In genomic region chr15:42920281-42921048, GRCh38 we compare ENCODE assay signal across 8 cellular contexts. TPM values are rescaled to one million over a fixed set of nuclear protein-coding genes. Genes with fewer than 3 reads are reported as not detected.
DNase-seq lines count a peak whose midpoint lies in the region; ATAC-seq, FAIRE-seq and TF ChIP-seq lines count a peak whose summit lies in the region.

Gene TTBK2, minus strand, starts transcription at chr15:42920778. Its CDS starts 42,161 bp downstream, at chr15:42878617.

- peak; percentile 82 for FAIRE-seq in kidney (lab: Jason Lieb, UNC)

- TF ChIP-seq CTCF in AG10803 (conservative IDR thresholded peaks at IDR 0.05; ENCODE audit: low read length) (no peak), kidney (IDR thresholded peaks at IDR 0.05; ENCODE audit: borderline replicate concordance, extremely low read depth, insufficient read depth) (peak; percentile 14)

- DNase-seq in AG10803 (ENCODE audit: low read depth) (peak; percentile 99), NCI-H460 (ENCODE audit: extremely low read depth, low read depth) (peak; percentile 98), cerebellum (ENCODE audit: low spot score) (peak; percentile 98), kidney (peak; percentile 99)
- DNase-seq in activated CD4-positive, CD25-positive, alpha-beta regulatory T cell treated with anti-CD3 and anti-CD28 coated beads, Interleukin-2, amount 50 U/mL, for 72 hours = peak; percentile 96
- peak; percentile 98 for DNase-seq in stimulated activated CD4-positive, alpha-beta T cell treated with anti-CD3 and anti-CD28 coated beads, Interleukin-15, amount 100 ng/mL, for 24 hours

- no peaks in the 10 kb centered on the region for H3K36me3 ChIP-seq in kidney (ENCODE audit: control insufficient read depth in 1 of 2, insufficient read depth in 2 of 2, low read length in 2 of 2)

- peak; percentile 95 for ATAC-seq in GM19043 (IDR thresholded peaks at IDR 0.05; ENCODE audit: low read depth, unreplicated experiment)
- ATAC-seq in HG03378 (IDR thresholded peaks at IDR 0.05; ENCODE audit: unreplicated experiment) = peak; percentile 86

- H3K4me3 ChIP-seq in AG10803 (ENCODE audit: low read length) (peak within 1 kb of the TSS; percentile 72), kidney (ENCODE audit: low read length in 2 of 2) (peak within 1 kb of the TSS; percentile 93 to 96)

- no peaks in the 10 kb centered on the region for H3K9me3 ChIP-seq in kidney (ENCODE audit: control insufficient read depth in 1 of 2, low read length in 2 of 2)

- H3K4me1 ChIP-seq in kidney (ENCODE audit: control insufficient read depth in 1 of 2, insufficient read depth in 1 of 2, low read depth in 1 of 2, low read length in 2 of 2) = peaks cover 6% of the 10 kb centered on the region in 2 donors

- H3K9ac ChIP-seq in kidney (ENCODE audit: low read length in 2 of 2) = peak within 1 kb of the TSS; percentile 76 to 94

- intact Hi-C loops in kidney (cut with DNase I) = loop anchor here (10.0 kb wide), 1 partner anchor 196 kb away; no protein-coding TSS in a partner anchor

- H3K27ac ChIP-seq in kidney (ENCODE audit: low read depth in 2 of 2, low read length in 2 of 2) = peak within 1 kb of the TSS; percentile 74 to 84

RNA-seq across cellular contexts. Expression of gene TTBK2, which starts in this region (rescaled TPM):
- 6.8 and 8.8 TPM in 2 replicates for total RNA-seq in NCI-H460 (2014; rRNA removed; shearing (Covaris generic))
- polyA plus RNA-seq in NCI-H460 (2014; cell fraction: nucleus; rRNA removed) = 3.0 and 4.3 TPM in 2 replicates
- 42.6 TPM for total RNA-seq in cerebellum
- total RNA-seq in kidney = 19.1 TPM
- polyA plus RNA-seq in kidney (ENCODE audit: insufficient read depth, low read depth, low replicate concordance) = 1.9 TPM

Comparison
In these comparisons a context has a peak if more than half of its experiments do, and no peak if none do; other contexts are left out.
1. Peak in every context shown above with its lines: DNase-seq, ATAC-seq, H3K4me3 ChIP-seq and H3K27ac ChIP-seq.